In the genomic region with DNA sequence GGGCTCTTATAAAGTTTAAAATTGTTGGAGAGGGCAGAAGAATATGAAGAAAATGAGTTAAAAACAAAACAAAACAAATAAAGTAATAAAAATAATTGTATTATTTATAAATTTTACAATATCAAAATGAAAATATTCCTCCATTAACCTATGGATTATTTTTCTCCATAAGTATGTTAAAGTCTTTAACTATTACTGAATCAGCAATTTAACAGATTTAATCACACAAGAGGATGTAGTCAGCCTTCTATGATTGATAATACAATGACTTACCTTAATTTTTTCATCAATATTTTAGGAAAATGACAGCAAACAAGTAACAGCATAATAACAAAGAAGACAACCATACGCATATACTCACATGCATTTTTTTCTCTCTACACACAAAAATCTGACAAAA, we compare ENCODE assay signal across 19 cellular contexts.
"Had no signal": no experiment of that assay in that cellular context is flagged by ENCODE, and none has a peak within 500 bp of the region (broad histone marks: within the 10 kb centered on the region; RNA-seq: fewer than 3 reads in every experiment).

No MANE protein-coding gene starts in this region.

- H3K4me1 ChIP-seq: esophagus muscularis mucosa, foreskin keratinocyte, gastrocnemius medialis, heart right ventricle, left lung, lower lobe of right lung had no signal

- FAIRE-seq: endothelial cell of umbilical vein, keratinocyte had no signal

- DNase-seq: effector CD8-positive, alpha-beta T cell; effector memory CD8-positive, alpha-beta T cell; endodermal cell; foreskin keratinocyte; gastrocnemius medialis; glutamatergic neuron; head of caudate nucleus; heart right ventricle; hippocampal formation; left cardiac atrium; left lung; left ventricle myocardium superior; lower lobe of right lung; mesendoderm; midbrain had no signal

- ATAC-seq: effector memory CD8-positive, alpha-beta T cell; foreskin keratinocyte; gastrocnemius medialis; heart right ventricle; left cardiac atrium; left lung; left ventricle myocardium superior; lower lobe of right lung had no signal

- H3K27ac ChIP-seq: coronary artery, esophagus muscularis mucosa, foreskin keratinocyte, gastrocnemius medialis, heart right ventricle, left lung, lower lobe of right lung had no signal

- H3K4me3 ChIP-seq: coronary artery, esophagus muscularis mucosa, gastrocnemius medialis, heart right ventricle, left lung, lower lobe of right lung had no signal

- H3K36me3 ChIP-seq: esophagus muscularis mucosa, gastrocnemius medialis, heart right ventricle, left lung, lower lobe of right lung had no signal

- H3K27me3 ChIP-seq: esophagus muscularis mucosa, foreskin keratinocyte, gastrocnemius medialis, heart right ventricle, left lung had no signal

- H3K9me3 ChIP-seq: esophagus muscularis mucosa, gastrocnemius medialis, left lung, lower lobe of right lung had no signal
